22 cellular contexts compared by ENCODE assay signal in genomic region chr2:7363906-7364305, GRCh38.
DNase-seq lines count a peak whose midpoint lies in the region; ATAC-seq, FAIRE-seq and TF ChIP-seq lines count a peak whose summit lies in the region.
"Had no signal": no experiment of that assay in that cellular context is flagged by ENCODE, and none has a peak within 500 bp of the region (broad histone marks: within the 10 kb centered on the region; RNA-seq: fewer than 3 reads in every experiment).

No MANE protein-coding gene starts in this region.

- intact Hi-C loops in aorta (cut with DNase I), result no loop called here
- intact Hi-C loops in activated CD4-positive, alpha-beta memory T cell treated with anti-CD3 and anti-CD28 coated beads for 36 hours (cut with micrococcal nuclease), result no loop called here

- no peaks in the 10 kb centered on the region for H3K9me2 ChIP-seq in hepatocyte (replicated peaks; ENCODE audit: insufficient read depth)

- H3K9me3 ChIP-seq in hepatocyte (ENCODE audit: low read depth) (no peaks in the 10 kb centered on the region), aorta (ENCODE audit: control insufficient read depth, low read length) (peaks cover 1% of the 10 kb centered on the region)

- H3K36me3 ChIP-seq in hepatocyte (replicated peaks; ENCODE audit: insufficient read depth, low read depth) (no peaks in the 10 kb centered on the region), aorta (ENCODE audit: control insufficient read depth in 1 of 2, insufficient read depth in 2 of 2, low read length in 1 of 2) (no peaks in the 10 kb centered on the region)
- H3K36me3 ChIP-seq: tibial nerve had no signal

- H3K4me2 ChIP-seq in hepatocyte, result no peak overlapping the region

- in situ Hi-C loops in SK-MEL-5 (cut with HindIII; ENCODE audit: low pct_unique_long_range_greater_than_20kb, low sequenced_read_pairs), result no loop called here

- peaks cover 1% of the 10 kb centered on the region for H3K27me3 Mint-ChIP-seq in activated CD4-positive, alpha-beta memory T cell treated with anti-CD3 and anti-CD28 coated beads for 36 hours
- H3K27me3 Mint-ChIP-seq: dendritic cell treated with granulocyte-macrophage colony-stimulating factor and Interleukin-4, amounts not matched to agents 40 ng/mL and 50 ng/mL, for 4 days had no signal

- no peaks in the 10 kb centered on the region for H3K79me2 ChIP-seq in hepatocyte

- peak; percentile 25 for TF ChIP-seq CTCF in GM12864 (IDR thresholded peaks at IDR 0.05; ENCODE audit: low read depth, low read length, missing control alignments)
- peak; percentile 10 for TF ChIP-seq CTCF in hepatocyte (IDR thresholded peaks at IDR 0.05; ENCODE audit: poor library complexity)

- no peak overlapping the region for H3K27ac Mint-ChIP-seq in activated CD4-positive, alpha-beta memory T cell treated with anti-CD3 and anti-CD28 coated beads for 36 hours
- H3K27ac Mint-ChIP-seq: B cell; dendritic cell treated with granulocyte-macrophage colony-stimulating factor and Interleukin-4, amounts not matched to agents 40 ng/mL and 50 ng/mL, for 4 days; immature natural killer cell; stimulated activated effector memory CD8-positive, alpha-beta T cell treated with anti-CD3 and anti-CD28 coated beads, Interleukin-12 subunit alpha, Interleukin-12 subunit beta, amount 100 ng/mL, for 72 hours had no signal

- H3K4me3 Mint-ChIP-seq in activated CD4-positive, alpha-beta memory T cell treated with anti-CD3 and anti-CD28 coated beads for 36 hours, result no peak overlapping the region
- H3K4me3 Mint-ChIP-seq: B cell; dendritic cell treated with granulocyte-macrophage colony-stimulating factor and Interleukin-4, amounts not matched to agents 40 ng/mL and 50 ng/mL, for 4 days; immature natural killer cell; neural crest cell; stimulated activated effector memory CD8-positive, alpha-beta T cell treated with anti-CD3 and anti-CD28 coated beads, Interleukin-12 subunit alpha, Interleukin-12 subunit beta, amount 100 ng/mL, for 72 hours had no signal

- H3K27me3 ChIP-seq in hepatocyte (no peaks in the 10 kb centered on the region), aorta (ENCODE audit: control insufficient read depth in 1 of 2, insufficient read depth in 2 of 2, low read length in 1 of 2) (no peaks in the 10 kb centered on the region)
- H3K27me3 ChIP-seq: tibial nerve had no signal

- H3K4me1 ChIP-seq in hepatocyte (ENCODE audit: insufficient read depth) (no peaks in the 10 kb centered on the region), aorta (ENCODE audit: control insufficient read depth in 1 of 2, insufficient read depth in 2 of 2, low read length in 2 of 2) (no peaks in the 10 kb centered on the region)
- H3K4me1 ChIP-seq: tibial nerve had no signal

- ATAC-seq in aorta (ENCODE audit: low FRiP score), result no peak
- ATAC-seq: stimulated activated effector memory CD8-positive, alpha-beta T cell treated with anti-CD3 and anti-CD28 coated beads, Interleukin-12 subunit alpha, Interleukin-12 subunit beta, amount 100 ng/mL, for 72 hours had no signal

- CTCF ChIA-PET in activated CD4-positive, alpha-beta memory T cell treated with anti-CD3 and anti-CD28 coated beads for 36 hours (lab: Charles Lee), result no interaction called here

- WGBS in hepatocyte (ENCODE audit: low lambda C conversion rate, missing lambda C conversion rate), result 90% methylated on average over 3 of the region's 3 CpGs
- WGBS in aorta, 2 donors, result 77 to 93% methylated on average over 3 of the region's 3 CpGs

- H3K4me3 ChIP-seq in GM12864 (ENCODE audit: low read depth, low read length) (no peak overlapping the region), hepatocyte (no peak overlapping the region), aorta (ENCODE audit: low read length in 2 of 2) (no peak overlapping the region)
- H3K4me3 ChIP-seq: tibial nerve had no signal

- no peak for FAIRE-seq in RCC 7860 (lab: Jason Lieb, UNC)

- POLR2A ChIA-PET in activated CD4-positive, alpha-beta memory T cell treated with anti-CD3 and anti-CD28 coated beads for 36 hours (lab: Charles Lee), result no interaction called here

- DNase-seq in GM12864 (ENCODE audit: low read depth), result no peak
- peak; percentile 14 for DNase-seq in HT-29 (ENCODE audit: low spot score)
- DNase-seq in SK-MEL-5 (ENCODE audit: low read depth, low spot score), result peak; percentile 45
- DNase-seq in hepatocyte (ENCODE audit: low spot score), result no peak
- DNase-seq in activated CD8-positive, alpha-beta memory T cell treated with anti-CD3 and anti-CD28 coated beads, Interleukin-2, amount 50 U/mL, for 48 hours, result no peak
- no peak for DNase-seq in aorta
- no peak for DNase-seq in activated CD4-positive, alpha-beta memory T cell treated with anti-CD3 and anti-CD28 coated beads for 36 hours
- no peak for DNase-seq in RCC 7860 (ENCODE audit: low spot score)
- DNase-seq: activated CD4-positive, alpha-beta T cell treated with anti-CD3 and anti-CD28 coated beads for 1 hour; DMS 273 treated with DMSO at 0.1 percent for 48 hours; immature natural killer cell; KG1; mesenchymal stem cell; NCI-H1694 treated with DMSO at 0.1 percent for 48 hours; NCI-H524 treated with DMSO at 0.1 percent for 48 hours; RPMI8226; T-helper 2 cell had no signal

- H3K9me3 Mint-ChIP-seq in activated CD4-positive, alpha-beta memory T cell treated with anti-CD3 and anti-CD28 coated beads for 36 hours, result peaks cover 9% of the 10 kb centered on the region

- no peak overlapping the region for H3K27ac ChIP-seq in hepatocyte
- H3K27ac ChIP-seq in aorta (ENCODE audit: low read depth in 1 of 2, low read length in 2 of 2), result no peak overlapping the region
- H3K27ac ChIP-seq: tibial nerve had no signal

- H4K20me1 ChIP-seq in hepatocyte (ENCODE audit: insufficient read depth, poor library complexity, severe bottlenecking), result no peaks in the 10 kb centered on the region

- no peak overlapping the region for H2AFZ ChIP-seq in hepatocyte

- no peaks in the 10 kb centered on the region for H3K4me1 Mint-ChIP-seq in activated CD4-positive, alpha-beta memory T cell treated with anti-CD3 and anti-CD28 coated beads for 36 hours (ENCODE audit: low read depth)
- H3K4me1 Mint-ChIP-seq: B cell; immature natural killer cell; stimulated activated effector memory CD8-positive, alpha-beta T cell treated with anti-CD3 and anti-CD28 coated beads, Interleukin-12 subunit alpha, Interleukin-12 subunit beta, amount 100 ng/mL, for 72 hours had no signal

- no peaks in the 10 kb centered on the region for H3K36me3 Mint-ChIP-seq in activated CD4-positive, alpha-beta memory T cell treated with anti-CD3 and anti-CD28 coated beads for 36 hours
- H3K36me3 Mint-ChIP-seq: stimulated activated effector memory CD8-positive, alpha-beta T cell treated with anti-CD3 and anti-CD28 coated beads, Interleukin-12 subunit alpha, Interleukin-12 subunit beta, amount 100 ng/mL, for 72 hours had no signal

Comparison
In these comparisons a context has a peak if more than half of its experiments do, and no peak if none do; other contexts are left out.
1. DNase-seq: peak in HT-29 (single experiment) and SK-MEL-5 (single experiment); none in GM12864 (single experiment), hepatocyte (single experiment), activated CD8-positive, alpha-beta memory T cell treated with anti-CD3 and anti-CD28 coated beads, Interleukin-2, amount 50 U/mL, for 48 hours (single experiment), aorta (0 of 2), activated CD4-positive, alpha-beta memory T cell treated with anti-CD3 and anti-CD28 coated beads for 36 hours (single experiment) and RCC 7860 (single experiment).